In genomic region chr1:186903374-186904129, GRCh38 we compare ENCODE assay signal across 13 cellular contexts.
"Had no signal": no experiment of that assay in that cellular context is flagged by ENCODE, and none has a peak within 500 bp of the region (broad histone marks: within the 10 kb centered on the region; RNA-seq: fewer than 3 reads in every experiment).

No MANE protein-coding gene starts in this region.

- H3K4me3 ChIP-seq: ascending aorta, heart left ventricle, neural progenitor cell, pancreas, upper lobe of left lung had no signal

- H3K9ac ChIP-seq: neural progenitor cell had no signal

- H3K27me3 ChIP-seq: ascending aorta, heart left ventricle, neural progenitor cell, pancreas, upper lobe of left lung had no signal

- H3K4me2 ChIP-seq: neural progenitor cell had no signal

- H3K4me1 ChIP-seq: ascending aorta, neural progenitor cell, pancreas had no signal

- H2AFZ ChIP-seq: neural progenitor cell had no signal

- ATAC-seq: activated CD4-positive, alpha-beta T cell treated with anti-CD3 and anti-CD28 coated beads for 36 hours; activated CD8-positive, alpha-beta T cell treated with anti-CD3 and anti-CD28 coated beads, Interleukin-2, amount 10 ng/mL, durations not matched to agents 7 days and 5 days; activated naive CD8-positive, alpha-beta T cell treated with anti-CD3 and anti-CD28 coated beads, Interleukin-2, amount 50 U/mL, for 24 hours; heart left ventricle had no signal

- H3K36me3 ChIP-seq: ascending aorta, neural progenitor cell, pancreas, upper lobe of left lung had no signal

- DNase-seq: activated CD4-positive, alpha-beta T cell treated with anti-CD3 and anti-CD28 coated beads for 36 hours; activated CD8-positive, alpha-beta memory T cell treated with anti-CD3 and anti-CD28 coated beads, Interleukin-2, amount 50 U/mL, for 48 hours; activated CD8-positive, alpha-beta T cell treated with anti-CD3 and anti-CD28 coated beads, Interleukin-2, amount 10 ng/mL, durations not matched to agents 7 days and 5 days; activated naive CD4-positive, alpha-beta T cell; activated naive CD8-positive, alpha-beta T cell treated with anti-CD3 and anti-CD28 coated beads, Interleukin-2, amount 50 U/mL, for 24 hours; effector CD4-positive, alpha-beta T cell; heart left ventricle; pancreas; stimulated activated CD4-positive, alpha-beta T cell treated with anti-CD3 and anti-CD28 coated beads, Interleukin-4, amount 100 ng/mL, for 1 hour; stimulated activated CD8-positive, alpha-beta memory T cell treated with anti-CD3 and anti-CD28 coated beads, Interleukin-4, amount 100 ng/mL, for 48 hours; upper lobe of left lung had no signal

- H3K9me3 ChIP-seq: ascending aorta, heart left ventricle, pancreas, upper lobe of left lung had no signal
